ENCODE assay signal across 27 cellular contexts in genomic region chr7:152910545-152911013, GRCh38.
A peak's percentile ranks its signal among the peaks of the same experiment; 100 is the strongest.
DNase-seq lines count a peak whose midpoint lies in the region; ATAC-seq and TF ChIP-seq lines count a peak whose summit lies in the region.
"Had no signal": no experiment of that assay in that cellular context is flagged by ENCODE, and none has a peak within 500 bp of the region (broad histone marks: within the 10 kb centered on the region; RNA-seq: fewer than 3 reads in every experiment).

No MANE protein-coding gene starts in this region.

- H3K79me2 ChIP-seq in OCI-LY7 (ENCODE audit: insufficient read depth, low read depth, low read length), result no peaks in the 10 kb centered on the region

- H3K27me3 ChIP-seq in A673 (replicated peaks; ENCODE audit: insufficient read depth, low read depth, low read length, poor library complexity) (peaks cover 5% of the 10 kb centered on the region), vagina (no peaks in the 10 kb centered on the region)
- no peaks in the 10 kb centered on the region for H3K27me3 ChIP-seq in effector memory CD4-positive, alpha-beta T cell (replicated peaks; ENCODE audit: control insufficient read depth, insufficient read depth, low read length, poor library complexity, severe bottlenecking)
- H3K27me3 ChIP-seq: BLaER1 treated with 17β-estradiol and CSF1 and Interleukin-3, amounts not matched to agents 10 nM and 100 nM; colonic mucosa; gastrocnemius medialis; ovary; right atrium auricular region; spleen had no signal

- H3K27ac ChIP-seq in A673 (ENCODE audit: low read depth, low read length, poor library complexity, severe bottlenecking) (no peak overlapping the region), HEK293 (ENCODE audit: extremely low read depth, low read depth, low read length) (no peak overlapping the region), OCI-LY7 (ENCODE audit: low read depth, low read length, poor library complexity, severe bottlenecking) (no peak overlapping the region), vagina (no peak overlapping the region)
- no peak overlapping the region for H3K27ac ChIP-seq in effector memory CD4-positive, alpha-beta T cell (ENCODE audit: insufficient read depth, low read length, poor library complexity, severe bottlenecking)
- H3K27ac ChIP-seq: BLaER1 treated with 17β-estradiol and CSF1 and Interleukin-3, amounts not matched to agents 10 nM and 100 nM; colonic mucosa; esophagus muscularis mucosa; gastrocnemius medialis; KMS-11; ovary; right atrium auricular region; spleen had no signal

- H3K4me2 ChIP-seq in OCI-LY7 (ENCODE audit: low read length), result no peak overlapping the region
- H3K4me2 ChIP-seq: BLaER1 treated with 17β-estradiol and CSF1 and Interleukin-3, amounts not matched to agents 10 nM and 100 nM; KMS-11; SK-N-SH had no signal

- DNase-seq in A673 (ENCODE audit: low spot score), result peak; percentile 33
- DNase-seq in NCI-H2171 (lab: John Stamatoyannopoulos, UW), result peak; percentile 47
- DNase-seq in kidney tubule cell (ENCODE audit: low spot score), result peak; percentile 10
- DNase-seq in effector memory CD4-positive, alpha-beta T cell, result no peak
- DNase-seq in OCI-LY7 (ENCODE audit: low spot score), result no peak
- no peak for DNase-seq in vagina (ENCODE audit: extremely low spot score in 2 of 2)
- DNase-seq: activated CD4-positive, alpha-beta T cell treated with anti-CD3 and anti-CD28 coated beads for 4 hours; activated naive CD4-positive, alpha-beta T cell treated with Interleukin-2 at 50 U/mL for 16 hours; activated T-cell treated with anti-CD3 and anti-CD28 coated beads, Interleukin-2, amount 50 U/mL, for 24 hours; colonic mucosa; gastrocnemius medialis; hippocampal formation; natural killer cell; NCI-H2029 treated with DMSO at 0.1 percent for 48 hours; ovary; SK-N-SH; spleen; stimulated activated CD4-positive, alpha-beta T cell treated with anti-CD3 and anti-CD28 coated beads, Interleukin-2, amount 100 ng/mL, for 48 hours; stimulated activated naive B cell treated with anti-CD40 and anti-IgM and Interleukin-4, amounts not matched to agents 10 μg/mL and 1 μg/mL and 100 μg/mL, for 72 hours; T-helper 17 cell had no signal

- H3K4me3 ChIP-seq in A673 (ENCODE audit: low read depth, low read length, poor library complexity, severe bottlenecking) (no peak overlapping the region), HEK293 (ENCODE audit: low read depth, low read length) (no peak overlapping the region), OCI-LY7 (ENCODE audit: low read depth, low read length, poor library complexity, severe bottlenecking) (no peak overlapping the region), vagina (no peak overlapping the region)
- no peak overlapping the region for H3K4me3 ChIP-seq in effector memory CD4-positive, alpha-beta T cell (ENCODE audit: insufficient read depth, low read depth, low read length, poor library complexity, severe bottlenecking)
- H3K4me3 ChIP-seq: BLaER1 treated with 17β-estradiol and CSF1 and Interleukin-3, amounts not matched to agents 10 nM and 100 nM; colonic mucosa; esophagus muscularis mucosa; gastrocnemius medialis; ovary; right atrium auricular region; spleen had no signal

- no peak for TF ChIP-seq CTCF in A673 (conservative IDR thresholded peaks at IDR 0.05; ENCODE audit: low read depth, low read length)
- TF ChIP-seq CTCF in HEK293 (tag by site-specific recombination; IDR thresholded peaks at IDR 0.05), result no peak
- TF ChIP-seq CTCF in OCI-LY7 (conservative IDR thresholded peaks at IDR 0.05; ENCODE audit: low read length), result no peak
- TF ChIP-seq CTCF in vagina (IDR thresholded peaks at IDR 0.05), result no peak

- intact Hi-C loops in A673 (cut with micrococcal nuclease; ENCODE audit: unreplicated experiment) (no loop called here), OCI-LY7 (cut with micrococcal nuclease; ENCODE audit: unreplicated experiment) (no loop called here), vagina (cut with DNase I) (no loop called here)

- no peak for ATAC-seq in HG03378 (IDR thresholded peaks at IDR 0.05; ENCODE audit: unreplicated experiment)
- ATAC-seq: gastrocnemius medialis; HCT116; natural killer cell; stimulated activated naive B cell treated with anti-CD40 and anti-IgM and Interleukin-4, amounts not matched to agents 10 μg/mL and 1 μg/mL and 100 μg/mL, for 72 hours; T-helper 17 cell had no signal

- no peak overlapping the region for H2AFZ ChIP-seq in OCI-LY7 (ENCODE audit: low read length)

- no peaks in the 10 kb centered on the region for H4K20me1 ChIP-seq in OCI-LY7 (ENCODE audit: insufficient read depth, low read length)
- H4K20me1 ChIP-seq: BLaER1 treated with 17β-estradiol and CSF1 and Interleukin-3, amounts not matched to agents 10 nM and 100 nM had no signal

- no peaks in the 10 kb centered on the region for H3K9me2 ChIP-seq in OCI-LY7 (ENCODE audit: insufficient read depth, low read length)
- H3K9me2 ChIP-seq: SK-N-SH had no signal

- CTCF ChIA-PET in A673 (lab: Charles Lee), result no interaction called here
- CTCF ChIA-PET in HEK293 (lab: Yijun Ruan, JAX), result no interaction called here
- CTCF ChIA-PET in OCI-LY7 (lab: Charles Lee; ENCODE audit: unreplicated experiment), result no interaction called here

- H3K9me3 ChIP-seq in A673 (ENCODE audit: low read depth, low read length, poor library complexity, severe bottlenecking) (no peaks in the 10 kb centered on the region), HEK293 (ENCODE audit: control insufficient read depth, insufficient read depth, low read depth, low read length) (no peaks in the 10 kb centered on the region), OCI-LY7 (ENCODE audit: low read length) (no peaks in the 10 kb centered on the region), vagina (no peaks in the 10 kb centered on the region)
- H3K9me3 ChIP-seq in effector memory CD4-positive, alpha-beta T cell (ENCODE audit: control insufficient read depth, low read length), result no peaks in the 10 kb centered on the region
- H3K9me3 ChIP-seq: BLaER1 treated with 17β-estradiol and CSF1 and Interleukin-3, amounts not matched to agents 10 nM and 100 nM; colonic mucosa; esophagus muscularis mucosa; gastrocnemius medialis; ovary; right atrium auricular region; spleen had no signal

- H3K4me1 ChIP-seq in A673 (ENCODE audit: insufficient read depth, low read length, poor library complexity, severe bottlenecking) (peaks cover 12% of the 10 kb centered on the region), HEK293 (ENCODE audit: control insufficient read depth, insufficient read depth, low read length) (no peaks in the 10 kb centered on the region), OCI-LY7 (ENCODE audit: insufficient read depth, low read length, poor library complexity, severe bottlenecking) (no peaks in the 10 kb centered on the region), vagina (no peaks in the 10 kb centered on the region)
- no peaks in the 10 kb centered on the region for H3K4me1 ChIP-seq in effector memory CD4-positive, alpha-beta T cell (ENCODE audit: control insufficient read depth, insufficient read depth, low read length, poor library complexity, severe bottlenecking)
- H3K4me1 ChIP-seq: BLaER1 treated with 17β-estradiol and CSF1 and Interleukin-3, amounts not matched to agents 10 nM and 100 nM; colonic mucosa; esophagus muscularis mucosa; gastrocnemius medialis; right atrium auricular region had no signal

- TF ChIP-seq POLR2A in vagina (IDR thresholded peaks at IDR 0.05), result no peak

- H3K36me3 ChIP-seq in A673 (ENCODE audit: insufficient read depth, low read length, poor library complexity, severe bottlenecking) (no peaks in the 10 kb centered on the region), HEK293 (ENCODE audit: control insufficient read depth in 2 of 2, insufficient read depth in 1 of 2, low read length in 2 of 2) (no peaks in the 10 kb centered on the region), OCI-LY7 (ENCODE audit: insufficient read depth, low read length) (no peaks in the 10 kb centered on the region), vagina (no peaks in the 10 kb centered on the region)
- H3K36me3 ChIP-seq in effector memory CD4-positive, alpha-beta T cell (ENCODE audit: control insufficient read depth, insufficient read depth, low read length), result no peaks in the 10 kb centered on the region
- H3K36me3 ChIP-seq: BLaER1 treated with 17β-estradiol and CSF1 and Interleukin-3, amounts not matched to agents 10 nM and 100 nM; colonic mucosa; esophagus muscularis mucosa; gastrocnemius medialis; ovary; right atrium auricular region; spleen had no signal

- POLR2A ChIA-PET in A673 (lab: Charles Lee; ENCODE audit: low non-redundant PET), result no interaction called here
- POLR2A ChIA-PET in HEK293 (lab: Yijun Ruan, JAX), result no interaction called here
- POLR2A ChIA-PET in OCI-LY7 (lab: Charles Lee), result no interaction called here

- BruUV-seq in A673 (replicated peaks; lab: Mats Ljungman, UMichigan) (no TSS peak), OCI-LY7 (replicated peaks; lab: Mats Ljungman, UMichigan) (no TSS peak)

TF ChIP-seq in HEK293, 187 proteins besides CTCF, POLR2A, EP300 and RAD21:
- no peak for TF ChIP-seq ZNF10 (tag by site-specific recombination; IDR thresholded peaks at IDR 0.05)
- TF ChIP-seq ZIC2 (tag by site-specific recombination; IDR thresholded peaks at IDR 0.05), result peak; percentile 85
- TF ChIP-seq GLIS1 (tag by site-specific recombination; IDR thresholded peaks at IDR 0.05), result peak; percentile 95
TF ChIP-seq in HEK293: peak in this region for 2.

Comparison
In these comparisons a context has a peak if more than half of its experiments do, and no peak if none do; other contexts are left out.
1. DNase-seq: peak in A673 (single experiment), NCI-H2171 (single experiment) and kidney tubule cell (single experiment); none in effector memory CD4-positive, alpha-beta T cell (0 of 3), OCI-LY7 (single experiment) and vagina (0 of 2).